Comparison of ENCODE assay signal across 24 cellular contexts in the genomic region with DNA sequence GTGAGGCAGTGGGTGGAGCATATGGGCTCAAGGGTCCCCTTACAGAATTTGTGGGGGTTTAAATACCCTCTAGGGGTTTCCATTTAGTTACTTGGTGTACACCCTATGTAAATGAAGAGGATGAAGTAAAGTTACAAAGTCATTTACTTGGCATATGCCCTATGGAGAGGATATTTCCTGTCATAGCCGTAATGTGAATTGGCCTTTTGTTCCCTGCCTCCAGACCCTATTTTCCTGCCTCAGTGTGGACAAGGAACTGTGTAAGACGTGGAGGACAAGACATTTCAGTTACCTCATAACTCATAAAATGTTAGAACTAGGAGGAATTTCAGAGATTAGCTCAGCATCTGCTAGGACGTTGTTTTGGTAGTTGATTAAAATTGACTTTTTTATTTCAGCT. TPM values are rescaled to one million over a fixed set of nuclear protein-coding genes. Genes with fewer than 3 reads are reported as not detected.
DNase-seq lines count a peak whose midpoint lies in the region; ATAC-seq, FAIRE-seq and TF ChIP-seq lines count a peak whose summit lies in the region.
"Had no signal": no experiment of that assay in that cellular context is flagged by ENCODE, and none has a peak within 500 bp of the region (broad histone marks: within the 10 kb centered on the region; RNA-seq: fewer than 3 reads in every experiment).

No MANE protein-coding gene starts in this region.

- peaks cover 26% of the 10 kb centered on the region for H3K4me1 ChIP-seq in A673 (ENCODE audit: insufficient read depth, low read length, poor library complexity, severe bottlenecking)
- peaks cover 34% of the 10 kb centered on the region for H3K4me1 ChIP-seq in PC-3 (ENCODE audit: insufficient read depth, low read length)
- peaks cover 12% of the 10 kb centered on the region for H3K4me1 ChIP-seq in endothelial cell of umbilical vein (ENCODE audit: control insufficient read depth, extremely low read depth, insufficient read depth, low read length)
- peaks cover 9% of the 10 kb centered on the region for H3K4me1 ChIP-seq in mesenchymal stem cell (ENCODE audit: control insufficient read depth, insufficient read depth, low read depth, low read length)
- H3K4me1 ChIP-seq in neural progenitor cell: peaks cover 21% of the 10 kb centered on the region
- H3K4me1 ChIP-seq: colonic mucosa had no signal

- peaks cover 33% of the 10 kb centered on the region for H3K4me1 Mint-ChIP-seq in neural progenitor cell
- H3K4me1 Mint-ChIP-seq in activated T-cell treated with anti-CD3 and anti-CD28 coated beads, Interleukin-2, amount 50 U/mL, for 72 hours (ENCODE audit: low read depth): peaks cover 35% of the 10 kb centered on the region

- no peaks in the 10 kb centered on the region for H4K20me1 ChIP-seq in PC-3 (ENCODE audit: low read length)
- H4K20me1 ChIP-seq in endothelial cell of umbilical vein (replicated peaks; ENCODE audit: control insufficient read depth, extremely low read depth, insufficient read depth, low read length): no peaks in the 10 kb centered on the region
- peaks cover 3% of the 10 kb centered on the region for H4K20me1 ChIP-seq in neural progenitor cell (ENCODE audit: low read depth)
- H4K20me1 ChIP-seq: BLaER1 had no signal

- no peak for FAIRE-seq in endothelial cell of umbilical vein (lab: Jason Lieb, UNC)
- FAIRE-seq: A549, GM18507 had no signal

- POLR2A ChIA-PET in A673 (lab: Charles Lee; ENCODE audit: low non-redundant PET): no interaction called here
- POLR2A ChIA-PET in PC-3 (lab: Charles Lee; ENCODE audit: unreplicated experiment): no interaction called here
- POLR2A ChIA-PET in endothelial cell of umbilical vein (lab: Charles Lee): no interaction called here

- no peak overlapping the region for H3K27ac ChIP-seq in A673 (ENCODE audit: low read depth, low read length, poor library complexity, severe bottlenecking)
- no peak overlapping the region for H3K27ac ChIP-seq in PC-3 (ENCODE audit: low read length)
- H3K27ac ChIP-seq in endothelial cell of umbilical vein (ENCODE audit: insufficient read depth, low read depth, low read length): no peak overlapping the region
- no peak overlapping the region for H3K27ac ChIP-seq in mesenchymal stem cell (ENCODE audit: low read length, poor library complexity, severe bottlenecking)
- H3K27ac ChIP-seq in neural progenitor cell: no peak overlapping the region
- H3K27ac ChIP-seq: A549, BLaER1, colonic mucosa, hepatocyte, neutrophil, spleen, stomach had no signal

- H4K8ac ChIP-seq in mesenchymal stem cell (ENCODE audit: low read length): no peak overlapping the region

- intact Hi-C loops in A673 (cut with micrococcal nuclease; ENCODE audit: unreplicated experiment) (no loop called here), PC-3 (cut with micrococcal nuclease) (no loop called here), endothelial cell of umbilical vein (cut with micrococcal nuclease) (no loop called here)

- H3K27me3 Mint-ChIP-seq in neural progenitor cell (ENCODE audit: insufficient read depth, low read depth): peaks cover 12% of the 10 kb centered on the region
- H3K27me3 Mint-ChIP-seq in activated T-cell treated with anti-CD3 and anti-CD28 coated beads, Interleukin-2, amount 50 U/mL, for 72 hours (ENCODE audit: low read depth): no peaks in the 10 kb centered on the region
- H3K27me3 Mint-ChIP-seq: activated naive CD8-positive, alpha-beta T cell had no signal

- no peak overlapping the region for H4K91ac ChIP-seq in mesenchymal stem cell (ENCODE audit: low read length)

- H3K27me3 ChIP-seq in A673 (replicated peaks; ENCODE audit: insufficient read depth, low read depth, low read length, poor library complexity): no peaks in the 10 kb centered on the region
- H3K27me3 ChIP-seq in PC-3 (ENCODE audit: low read length): no peaks in the 10 kb centered on the region
- H3K27me3 ChIP-seq in endothelial cell of umbilical vein (ENCODE audit: control insufficient read depth in 2 of 2, insufficient read depth in 2 of 2, low read length in 2 of 2): no peaks in the 10 kb centered on the region
- H3K27me3 ChIP-seq in mesenchymal stem cell (ENCODE audit: control insufficient read depth in 1 of 2, insufficient read depth in 1 of 2, low read length in 2 of 2): no peaks in the 10 kb centered on the region
- H3K27me3 ChIP-seq in neural progenitor cell: peaks cover 25% of the 10 kb centered on the region
- H3K27me3 ChIP-seq: BLaER1, colonic mucosa, hepatocyte, spleen, stomach had no signal

- no peak overlapping the region for H3K14ac ChIP-seq in mesenchymal stem cell (ENCODE audit: low read length in 2 of 2)

- H3K4me3 ChIP-seq in A673 (ENCODE audit: low read depth, low read length, poor library complexity, severe bottlenecking) (no peak overlapping the region), PC-3 (ENCODE audit: low read length) (no peak overlapping the region), endothelial cell of umbilical vein (replicated peaks in 1 of 3; ENCODE audit: insufficient read depth in 1 of 3, low read depth in 1 of 3, low read length in 3 of 3) (no peak overlapping the region), mesenchymal stem cell (ENCODE audit: insufficient read depth in 1 of 2, low read depth in 1 of 2, low read length in 2 of 2) (peak overlapping the region in 1 of 2 experiments; percentile 40), neural progenitor cell (no peak overlapping the region)
- H3K4me3 ChIP-seq: A549, BLaER1, colonic mucosa, hepatocyte, spleen, stomach had no signal

- peaks cover 75% of the 10 kb centered on the region for H3K79me2 ChIP-seq in PC-3 (ENCODE audit: low read length)
- peaks cover 37% of the 10 kb centered on the region for H3K79me2 ChIP-seq in endothelial cell of umbilical vein (ENCODE audit: control insufficient read depth, insufficient read depth, low read length)
- H3K79me2 ChIP-seq in neural progenitor cell (ENCODE audit: low read depth): no peaks in the 10 kb centered on the region

- H3K4me2 ChIP-seq in PC-3 (ENCODE audit: low read length) (0 out of 2 replicates have a peak overlapping the region, but pooled peaks have one; percentile 3), endothelial cell of umbilical vein (ENCODE audit: insufficient read depth, low read length) (peak overlapping the region; percentile 20), mesenchymal stem cell (ENCODE audit: low read length, poor library complexity, severe bottlenecking) (no peak overlapping the region), neural progenitor cell (no peak overlapping the region)
- H3K4me2 ChIP-seq: A549, BLaER1, hepatocyte had no signal

- H3K36me3 ChIP-seq in A673 (ENCODE audit: insufficient read depth, low read length, poor library complexity, severe bottlenecking): no peaks in the 10 kb centered on the region
- H3K36me3 ChIP-seq in PC-3 (ENCODE audit: low read depth, low read length): no peaks in the 10 kb centered on the region
- no peaks in the 10 kb centered on the region for H3K36me3 ChIP-seq in endothelial cell of umbilical vein (ENCODE audit: control insufficient read depth in 2 of 2, extremely low read depth in 1 of 2, insufficient read depth in 2 of 2, low read length in 2 of 2)
- no peaks in the 10 kb centered on the region for H3K36me3 ChIP-seq in mesenchymal stem cell (ENCODE audit: control insufficient read depth in 1 of 2, insufficient read depth in 2 of 2, low read depth in 1 of 2, low read length in 2 of 2)
- no peaks in the 10 kb centered on the region for H3K36me3 ChIP-seq in neural progenitor cell
- H3K36me3 ChIP-seq: BLaER1, colonic mucosa, neutrophil, spleen, stomach had no signal

- no peak for TF ChIP-seq POLR2A in endothelial cell of umbilical vein (IDR thresholded peaks at IDR 0.05; ENCODE audit: low read depth, low read length)

- no peaks in the 10 kb centered on the region for H3K9me1 ChIP-seq in endothelial cell of umbilical vein (replicated peaks; ENCODE audit: control insufficient read depth, extremely low read depth, insufficient read depth, low read length)

- no peak overlapping the region for H3K23ac ChIP-seq in mesenchymal stem cell (ENCODE audit: low read length in 2 of 2)

- no peak overlapping the region for H3K4me3 Mint-ChIP-seq in neural progenitor cell
- H3K4me3 Mint-ChIP-seq in activated T-cell treated with anti-CD3 and anti-CD28 coated beads, Interleukin-2, amount 50 U/mL, for 72 hours: no peak overlapping the region
- H3K4me3 Mint-ChIP-seq: activated naive CD8-positive, alpha-beta T cell had no signal

- no peaks in the 10 kb centered on the region for H3K9me2 ChIP-seq in PC-3 (replicated peaks; ENCODE audit: low read length)

- 63% methylated on average over 1 of the region's 3 CpGs for WGBS in mesenchymal stem cell

- no peak overlapping the region for H3K9ac ChIP-seq in PC-3 (ENCODE audit: low read length)
- H3K9ac ChIP-seq in endothelial cell of umbilical vein (replicated peaks; ENCODE audit: extremely low read depth, insufficient read depth, low read length): peak overlapping the region; percentile 12
- H3K9ac ChIP-seq in mesenchymal stem cell (ENCODE audit: low read length): peak overlapping the region; percentile 75
- H3K9ac ChIP-seq in neural progenitor cell: no peak overlapping the region
- H3K9ac ChIP-seq: BLaER1 had no signal

- no peak overlapping the region for H2BK120ac ChIP-seq in mesenchymal stem cell (ENCODE audit: low read depth, low read length)

- H2BK5ac ChIP-seq in mesenchymal stem cell (ENCODE audit: low read depth, low read length, poor library complexity, severe bottlenecking): no peak overlapping the region

- H3K79me1 ChIP-seq in mesenchymal stem cell (replicated peaks; ENCODE audit: low read length, poor library complexity, severe bottlenecking): peaks cover 9% of the 10 kb centered on the region

- H2AFZ ChIP-seq in PC-3 (ENCODE audit: low read length): no peak overlapping the region
- H2AFZ ChIP-seq in endothelial cell of umbilical vein (ENCODE audit: low read depth, low read length): peak overlapping the region; percentile 54
- H2AFZ ChIP-seq in mesenchymal stem cell (ENCODE audit: low read depth, low read length): no peak overlapping the region
- H2AFZ ChIP-seq in neural progenitor cell (replicated peaks): no peak overlapping the region
- H2AFZ ChIP-seq: hepatocyte had no signal

- BruUV-seq in A673 (replicated peaks; lab: Mats Ljungman, UMichigan) (no TSS peak), PC-3 (replicated peaks; lab: Mats Ljungman, UMichigan) (no TSS peak), endothelial cell of umbilical vein (replicated peaks; lab: Mats Ljungman, UMichigan) (no TSS peak)

- ATAC-seq in PC-3: no peak
- no peak for ATAC-seq in activated T-cell treated with anti-CD3 and anti-CD28 coated beads, Interleukin-2, amount 50 U/mL, for 72 hours (replicated peaks in 1 of 2)
- ATAC-seq: A549, Right ventricle myocardium inferior had no signal

- CTCF ChIA-PET in A673 (lab: Charles Lee): no interaction called here
- CTCF ChIA-PET in PC-3 (lab: Charles Lee): no interaction called here
- CTCF ChIA-PET in endothelial cell of umbilical vein (lab: Charles Lee): interaction anchor here (0.7 to 5.3 kb wide), 2 partner anchors 26 to 51 kb away, joined by 3 to 38 read pairs; a partner anchor contains a TSS

- H2BK15ac ChIP-seq in mesenchymal stem cell (ENCODE audit: low read depth, poor library complexity, severe bottlenecking): no peak overlapping the region

- H3K4ac ChIP-seq in mesenchymal stem cell (ENCODE audit: low read depth in 1 of 2, low read length in 2 of 2): no peak overlapping the region

- H3K9me3 Mint-ChIP-seq in neural progenitor cell: no peaks in the 10 kb centered on the region
- H3K9me3 Mint-ChIP-seq in activated T-cell treated with anti-CD3 and anti-CD28 coated beads, Interleukin-2, amount 50 U/mL, for 72 hours: no peaks in the 10 kb centered on the region

- dilution Hi-C loops in endothelial cell of umbilical vein (cut with MboI; ENCODE audit: extremely low pct_ligation_motif_present, low sequenced_read_pairs): no loop called here

- DNase-seq in A673 (ENCODE audit: low spot score): peak; percentile 26
- no peak for DNase-seq in PC-3
- DNase-seq in endothelial cell of umbilical vein (ENCODE audit: low read depth, low spot score): peak; percentile 19
- no peak for DNase-seq in mesenchymal stem cell
- no peak for DNase-seq in HPDE6-E6E7 (ENCODE audit: extremely low spot score)
- no peak for DNase-seq in neural progenitor cell (ENCODE audit: low spot score)
- DNase-seq in A172 (ENCODE audit: low spot score): no peak
- no peak for DNase-seq in activated T-cell treated with anti-CD3 and anti-CD28 coated beads, Interleukin-2, amount 50 U/mL, for 72 hours
- DNase-seq: activated CD4-positive, alpha-beta T cell treated with anti-CD3 and anti-CD28 coated beads for 4 hours; Calu3; colonic mucosa; kidney glomerular epithelial cell; MV-4-11; NCI-H1694; spleen; stimulated activated CD4-positive, alpha-beta T cell treated with anti-CD3 and anti-CD28 coated beads, Interleukin-4, amount 100 ng/mL, for 4 hours; stomach had no signal

- no peak overlapping the region for H2AK5ac ChIP-seq in mesenchymal stem cell (ENCODE audit: low read length, severe bottlenecking)

- H3K36me3 Mint-ChIP-seq in neural progenitor cell: peaks cover 1% of the 10 kb centered on the region
- peaks cover 2 to 4% of the 10 kb centered on the region in 2 donors for H3K36me3 Mint-ChIP-seq in activated T-cell treated with anti-CD3 and anti-CD28 coated beads, Interleukin-2, amount 50 U/mL, for 72 hours (ENCODE audit: insufficient read depth in 2 of 2)

- no peak overlapping the region for H3K27ac Mint-ChIP-seq in neural progenitor cell
- no peak overlapping the region for H3K27ac Mint-ChIP-seq in activated T-cell treated with anti-CD3 and anti-CD28 coated beads, Interleukin-2, amount 50 U/mL, for 72 hours
- H3K27ac Mint-ChIP-seq: activated naive CD8-positive, alpha-beta T cell had no signal

- no peak overlapping the region for H2BK12ac ChIP-seq in mesenchymal stem cell (ENCODE audit: low read length in 2 of 2)

- no peaks in the 10 kb centered on the region for H3K9me3 ChIP-seq in A673 (ENCODE audit: low read depth, low read length, poor library complexity, severe bottlenecking)
- H3K9me3 ChIP-seq in PC-3 (ENCODE audit: low read length): no peaks in the 10 kb centered on the region
- H3K9me3 ChIP-seq in endothelial cell of umbilical vein (replicated peaks; ENCODE audit: control insufficient read depth, insufficient read depth, low read length): no peaks in the 10 kb centered on the region
- H3K9me3 ChIP-seq in mesenchymal stem cell (ENCODE audit: control insufficient read depth, low read length): no peaks in the 10 kb centered on the region
- H3K9me3 ChIP-seq in neural progenitor cell (ENCODE audit: low read depth): no peaks in the 10 kb centered on the region
- H3K9me3 ChIP-seq: A549, BLaER1, colonic mucosa, neutrophil, spleen, stomach had no signal

- H3F3A ChIP-seq in PC-3 (ENCODE audit: low read length, unreplicated experiment) (no peaks in the 10 kb centered on the region), neural progenitor cell (ENCODE audit: low read depth) (peaks cover 45% of the 10 kb centered on the region)

- H3K18ac ChIP-seq in mesenchymal stem cell (ENCODE audit: low read depth in 1 of 2, low read length in 2 of 2): no peak overlapping the region

- TF ChIP-seq CTCF in A673 (conservative IDR thresholded peaks at IDR 0.05; ENCODE audit: low read depth, low read length) (no peak), PC-3 (conservative IDR thresholded peaks at IDR 0.05; ENCODE audit: low read depth, low read length) (no peak), endothelial cell of umbilical vein (IDR thresholded peaks at IDR 0.05; ENCODE audit: extremely low read depth in 1 of 2, insufficient read depth in 1 of 2, low read depth in 1 of 2, low read length in 2 of 2) (no peak), neural progenitor cell (IDR thresholded peaks at IDR 0.05) (no peak)

RNA-seq across cellular contexts. Expression of a gene that starts 3.2 kb away (rescaled TPM):
- 10.6 and 11.8 TPM in 2 replicates for total RNA-seq in A673 (2021)
- 34.6 and 42.2 TPM in 2 replicates for total RNA-seq in PC-3 (2014; rRNA removed)
- 15.0 and 16.7 TPM in 2 replicates for total RNA-seq in endothelial cell of umbilical vein
- polyA plus RNA-seq in endothelial cell of umbilical vein: 8.9 and 15.7 TPM in 2 replicates
- polyA plus RNA-seq in endothelial cell of umbilical vein (2011; cell fraction: cytosol; rRNA removed): 18.4 and 25.2 TPM in 2 replicates
- polyA plus RNA-seq in endothelial cell of umbilical vein (2011; cell fraction: nucleus; rRNA removed): 9.8 and 10.9 TPM in 2 replicates
- polyA plus RNA-seq in endothelial cell of umbilical vein (2012): 68.4 and 83.6 TPM in 2 replicates
- 1.8 and 2.2 TPM in 2 replicates for polyA minus RNA-seq in endothelial cell of umbilical vein
- 4.7 TPM for polyA minus RNA-seq in endothelial cell of umbilical vein (2011; cell fraction: cytosol; rRNA and poly(A)+ RNA removed)
- polyA minus RNA-seq in endothelial cell of umbilical vein (2011; cell fraction: nucleus; rRNA and poly(A)+ RNA removed): 1.1 and 3.5 TPM in 2 replicates
- 6.6 TPM for polyA plus RNA-seq in mesenchymal stem cell (2013, experiment 1 of 2)
- polyA plus RNA-seq in mesenchymal stem cell (2013, experiment 2 of 2): 6.2 TPM
- total RNA-seq in neural progenitor cell (ENCODE audit: low replicate concordance): 4.4 and 8.4 TPM in 2 replicates
- 5.5 and 6.1 TPM in 2 replicates for total RNA-seq in A172 (2014; rRNA removed; shearing (Covaris generic))
- 1 to 10 TPM; 4.5 to 6.3 TPM for total RNA-seq in activated T-cell treated with anti-CD3 and anti-CD28 coated beads, Interleukin-2, amount 50 U/mL, for 72 hours

RNA-seq across cellular contexts. Expression of a gene that starts 3.2 kb away (rescaled TPM):
- total RNA-seq in A673 (2021): 6.5 and 7.8 TPM in 2 replicates
- total RNA-seq in PC-3 (2014; rRNA removed): 7.8 and 12.4 TPM in 2 replicates
- total RNA-seq in endothelial cell of umbilical vein: 4.8 and 5.3 TPM in 2 replicates
- 2.0 and 2.1 TPM in 2 replicates for polyA plus RNA-seq in endothelial cell of umbilical vein
- 1.5 and 1.6 TPM in 2 replicates for polyA plus RNA-seq in endothelial cell of umbilical vein (2011; cell fraction: cytosol; rRNA removed)
- 1.7 and 2.1 TPM in 2 replicates for polyA plus RNA-seq in endothelial cell of umbilical vein (2011; cell fraction: nucleus; rRNA removed)
- 3.8 and 4.6 TPM in 2 replicates for polyA plus RNA-seq in endothelial cell of umbilical vein (2012)
- polyA minus RNA-seq in endothelial cell of umbilical vein: 4.0 and 4.2 TPM in 2 replicates
- polyA minus RNA-seq in endothelial cell of umbilical vein (2011; cell fraction: cytosol; rRNA and poly(A)+ RNA removed): 5.8 TPM
- 4.4 and 6.4 TPM in 2 replicates for polyA minus RNA-seq in endothelial cell of umbilical vein (2011; cell fraction: nucleus; rRNA and poly(A)+ RNA removed)
- polyA plus RNA-seq in mesenchymal stem cell (2013, experiment 1 of 2): 3.5 TPM
- polyA plus RNA-seq in mesenchymal stem cell (2013, experiment 2 of 2): 3.6 TPM
- 5.1 and 5.7 TPM in 2 replicates for total RNA-seq in neural progenitor cell (ENCODE audit: low replicate concordance)
- 4.7 and 6.0 TPM in 2 replicates for total RNA-seq in A172 (2014; rRNA removed; shearing (Covaris generic))
- total RNA-seq in activated T-cell treated with anti-CD3 and anti-CD28 coated beads, Interleukin-2, amount 50 U/mL, for 72 hours: 1 to 10 TPM; 5.4 to 6.0 TPM

RNA-seq across cellular contexts. Expression of a gene that starts 51.6 kb away (rescaled TPM):
- total RNA-seq in A673 (2021): 14.0 and 14.8 TPM in 2 replicates
- 7.9 and 10.0 TPM in 2 replicates for total RNA-seq in PC-3 (2014; rRNA removed)
- 21.3 and 22.7 TPM in 2 replicates for total RNA-seq in endothelial cell of umbilical vein
- 4.2 and 6.0 TPM in 2 replicates for polyA plus RNA-seq in endothelial cell of umbilical vein
- polyA plus RNA-seq in endothelial cell of umbilical vein (2011; cell fraction: cytosol; rRNA removed): 7.8 and 8.1 TPM in 2 replicates
- 7.4 and 10.6 TPM in 2 replicates for polyA plus RNA-seq in endothelial cell of umbilical vein (2011; cell fraction: nucleus; rRNA removed)
- 17.4 and 19.9 TPM in 2 replicates for polyA plus RNA-seq in endothelial cell of umbilical vein (2012)
- polyA minus RNA-seq in endothelial cell of umbilical vein: 11.6 and 13.2 TPM in 2 replicates
- 7.7 TPM for polyA minus RNA-seq in endothelial cell of umbilical vein (2011; cell fraction: cytosol; rRNA and poly(A)+ RNA removed)
- polyA minus RNA-seq in endothelial cell of umbilical vein (2011; cell fraction: nucleus; rRNA and poly(A)+ RNA removed): 7.3 and 10.1 TPM in 2 replicates
- 20.8 TPM for polyA plus RNA-seq in mesenchymal stem cell (2013, experiment 1 of 2)
- 22.0 TPM for polyA plus RNA-seq in mesenchymal stem cell (2013, experiment 2 of 2)
- 8.2 and 16.3 TPM in 2 replicates for total RNA-seq in neural progenitor cell (ENCODE audit: low replicate concordance)
- 14.7 and 17.7 TPM in 2 replicates for total RNA-seq in A172 (2014; rRNA removed; shearing (Covaris generic))
- total RNA-seq in activated T-cell treated with anti-CD3 and anti-CD28 coated beads, Interleukin-2, amount 50 U/mL, for 72 hours: 10 to 100 TPM; 16.0 to 17.1 TPM

Comparison
In these comparisons a context has a peak if more than half of its experiments do, and no peak if none do; other contexts are left out.
1. DNase-seq: peak in A673 (single experiment) and endothelial cell of umbilical vein (single experiment); none in PC-3 (single experiment), mesenchymal stem cell (single experiment), HPDE6-E6E7 (single experiment), neural progenitor cell (single experiment), A172 (single experiment) and activated T-cell treated with anti-CD3 and anti-CD28 coated beads, Interleukin-2, amount 50 U/mL, for 72 hours (0 of 2).
2. H3K4me2 ChIP-seq: peak in PC-3 (single experiment) and endothelial cell of umbilical vein (single experiment); none in mesenchymal stem cell (single experiment) and neural progenitor cell (single experiment).
3. H3K9ac ChIP-seq: peak in endothelial cell of umbilical vein (single experiment) and mesenchymal stem cell (single experiment); none in PC-3 (single experiment) and neural progenitor cell (single experiment).